ENCODE assay signal across 1 cellular context in the genomic region with DNA sequence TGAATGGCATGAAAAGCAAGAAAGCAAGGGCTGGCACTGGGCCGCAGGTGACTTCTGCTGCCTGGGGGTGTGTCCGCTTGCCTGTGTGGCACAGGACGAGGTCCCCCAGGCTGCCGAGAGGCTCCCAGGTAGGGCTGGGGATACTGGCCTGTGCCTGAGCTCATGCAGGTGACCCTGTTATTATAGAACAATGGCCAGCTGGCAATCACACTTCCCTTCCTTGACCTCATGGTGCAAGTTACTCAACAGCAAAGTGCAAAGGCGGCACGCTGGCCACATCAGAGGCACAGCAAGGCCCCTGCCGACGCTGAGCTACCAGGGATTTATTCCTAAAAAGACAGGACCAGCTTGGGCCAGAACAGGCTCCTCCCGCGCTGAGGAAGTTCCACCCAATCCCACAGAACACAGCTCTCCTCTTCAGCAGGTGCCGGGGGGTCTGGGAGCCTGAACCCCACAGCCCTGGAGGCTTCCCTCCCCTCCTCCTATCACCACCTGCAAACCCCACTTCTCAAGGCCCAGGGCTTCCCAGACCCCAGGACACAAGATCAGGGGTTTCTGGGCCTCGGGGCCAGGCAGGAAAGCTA.
A peak's percentile ranks its signal among the peaks of the same experiment; 100 is the strongest.
TF ChIP-seq lines count a peak whose summit lies in the region.

No MANE protein-coding gene starts in this region.

TF ChIP-seq in K562, 482 proteins besides CTCF, POLR2A, EP300 and RAD21:
- TF ChIP-seq ZC3H4 (CRISPR knock-in tag; IDR thresholded peaks at IDR 0.05; ENCODE audit: borderline replicate concordance) (no peak), SP1 (CRISPR knock-in tag; IDR thresholded peaks at IDR 0.05) (0 out of 2 replicates have a peak, but pooled peaks have one; percentile 42), ZEB2 (IDR thresholded peaks at IDR 0.05) (0 out of 2 replicates have a peak, but pooled peaks have one; percentile 40), SPI1 (IDR thresholded peaks at IDR 0.05; ENCODE audit: borderline replicate concordance, low read depth, low read length) (peak; percentile 21; the same call in 1 of the 2 replicates), ZNF133 (CRISPR knock-in tag; IDR thresholded peaks at IDR 0.05) (no peak), ZNF134 (CRISPR knock-in tag; conservative IDR thresholded peaks at IDR 0.05) (peak; percentile 50; the same call in 1 of the 2 replicates), NFRKB (IDR thresholded peaks at IDR 0.05; ENCODE audit: low read depth) (no peak), CC2D1A (IDR thresholded peaks at IDR 0.05) (no peak), ZFX (CRISPR knock-in tag; IDR thresholded peaks at IDR 0.05) (peak; percentile 7; the same call in 1 of the 2 replicates), NR2C2 (CRISPR knock-in tag; IDR thresholded peaks at IDR 0.05) (no peak), NR2C2 (tag; IDR thresholded peaks at IDR 0.05) (peak; percentile 44; the same call in 1 of the 2 replicates), HNRNPLL (IDR thresholded peaks at IDR 0.05; ENCODE audit: low read depth, low read length, poor library complexity, severe bottlenecking) (no peak)
- TF ChIP-seq, protein P1, sequence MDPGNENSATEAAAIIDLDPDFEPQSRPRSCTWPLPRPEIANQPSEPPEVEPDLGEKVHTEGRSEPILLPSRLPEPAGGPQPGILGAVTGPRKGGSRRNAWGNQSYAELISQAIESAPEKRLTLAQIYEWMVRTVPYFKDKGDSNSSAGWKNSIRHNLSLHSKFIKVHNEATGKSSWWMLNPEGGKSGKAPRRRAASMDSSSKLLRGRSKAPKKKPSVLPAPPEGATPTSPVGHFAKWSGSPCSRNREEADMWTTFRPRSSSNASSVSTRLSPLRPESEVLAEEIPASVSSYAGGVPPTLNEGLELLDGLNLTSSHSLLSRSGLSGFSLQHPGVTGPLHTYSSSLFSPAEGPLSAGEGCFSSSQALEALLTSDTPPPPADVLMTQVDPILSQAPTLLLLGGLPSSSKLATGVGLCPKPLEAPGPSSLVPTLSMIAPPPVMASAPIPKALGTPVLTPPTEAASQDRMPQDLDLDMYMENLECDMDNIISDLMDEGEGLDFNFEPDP (CRISPR knock-in tag; IDR thresholded peaks at IDR 0.05): no peak
- TF ChIP-seq, protein P2, sequence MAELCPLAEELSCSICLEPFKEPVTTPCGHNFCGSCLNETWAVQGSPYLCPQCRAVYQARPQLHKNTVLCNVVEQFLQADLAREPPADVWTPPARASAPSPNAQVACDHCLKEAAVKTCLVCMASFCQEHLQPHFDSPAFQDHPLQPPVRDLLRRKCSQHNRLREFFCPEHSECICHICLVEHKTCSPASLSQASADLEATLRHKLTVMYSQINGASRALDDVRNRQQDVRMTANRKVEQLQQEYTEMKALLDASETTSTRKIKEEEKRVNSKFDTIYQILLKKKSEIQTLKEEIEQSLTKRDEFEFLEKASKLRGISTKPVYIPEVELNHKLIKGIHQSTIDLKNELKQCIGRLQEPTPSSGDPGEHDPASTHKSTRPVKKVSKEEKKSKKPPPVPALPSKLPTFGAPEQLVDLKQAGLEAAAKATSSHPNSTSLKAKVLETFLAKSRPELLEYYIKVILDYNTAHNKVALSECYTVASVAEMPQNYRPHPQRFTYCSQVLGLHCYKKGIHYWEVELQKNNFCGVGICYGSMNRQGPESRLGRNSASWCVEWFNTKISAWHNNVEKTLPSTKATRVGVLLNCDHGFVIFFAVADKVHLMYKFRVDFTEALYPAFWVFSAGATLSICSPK (IDR thresholded peaks at IDR 0.05; ENCODE audit: borderline replicate concordance): no peak
- TF ChIP-seq, protein P3, sequence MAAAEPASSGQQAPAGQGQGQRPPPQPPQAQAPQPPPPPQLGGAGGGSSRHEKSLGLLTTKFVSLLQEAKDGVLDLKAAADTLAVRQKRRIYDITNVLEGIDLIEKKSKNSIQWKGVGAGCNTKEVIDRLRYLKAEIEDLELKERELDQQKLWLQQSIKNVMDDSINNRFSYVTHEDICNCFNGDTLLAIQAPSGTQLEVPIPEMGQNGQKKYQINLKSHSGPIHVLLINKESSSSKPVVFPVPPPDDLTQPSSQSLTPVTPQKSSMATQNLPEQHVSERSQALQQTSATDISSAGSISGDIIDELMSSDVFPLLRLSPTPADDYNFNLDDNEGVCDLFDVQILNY (CRISPR knock-in tag; IDR thresholded peaks at IDR 0.05): 0 out of 2 replicates have a peak, but pooled peaks have one; percentile 30
- TF ChIP-seq, protein P4, sequence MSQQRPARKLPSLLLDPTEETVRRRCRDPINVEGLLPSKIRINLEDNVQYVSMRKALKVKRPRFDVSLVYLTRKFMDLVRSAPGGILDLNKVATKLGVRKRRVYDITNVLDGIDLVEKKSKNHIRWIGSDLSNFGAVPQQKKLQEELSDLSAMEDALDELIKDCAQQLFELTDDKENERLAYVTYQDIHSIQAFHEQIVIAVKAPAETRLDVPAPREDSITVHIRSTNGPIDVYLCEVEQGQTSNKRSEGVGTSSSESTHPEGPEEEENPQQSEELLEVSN (IDR thresholded peaks at IDR 0.05; ENCODE audit: borderline replicate concordance in 1 of 2, extremely low read depth in 1 of 2, insufficient read depth in 1 of 2, insufficient read length in 1 of 2, low read depth in 1 of 2, low read length in 1 of 2, poor library complexity in 1 of 2, severe bottlenecking in 1 of 2): peak in 1 of 2 experiments; percentile 33
- TF ChIP-seq, protein P5, sequence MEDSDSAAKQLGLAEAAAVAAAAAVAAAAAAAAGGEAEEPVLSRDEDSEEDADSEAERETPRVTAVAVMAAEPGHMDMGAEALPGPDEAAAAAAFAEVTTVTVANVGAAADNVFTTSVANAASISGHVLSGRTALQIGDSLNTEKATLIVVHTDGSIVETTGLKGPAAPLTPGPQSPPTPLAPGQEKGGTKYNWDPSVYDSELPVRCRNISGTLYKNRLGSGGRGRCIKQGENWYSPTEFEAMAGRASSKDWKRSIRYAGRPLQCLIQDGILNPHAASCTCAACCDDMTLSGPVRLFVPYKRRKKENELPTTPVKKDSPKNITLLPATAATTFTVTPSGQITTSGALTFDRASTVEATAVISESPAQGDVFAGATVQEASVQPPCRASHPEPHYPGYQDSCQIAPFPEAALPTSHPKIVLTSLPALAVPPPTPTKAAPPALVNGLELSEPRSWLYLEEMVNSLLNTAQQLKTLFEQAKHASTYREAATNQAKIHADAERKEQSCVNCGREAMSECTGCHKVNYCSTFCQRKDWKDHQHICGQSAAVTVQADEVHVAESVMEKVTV (CRISPR knock-in tag; IDR thresholded peaks at IDR 0.05): no peak
